In the genomic region with DNA sequence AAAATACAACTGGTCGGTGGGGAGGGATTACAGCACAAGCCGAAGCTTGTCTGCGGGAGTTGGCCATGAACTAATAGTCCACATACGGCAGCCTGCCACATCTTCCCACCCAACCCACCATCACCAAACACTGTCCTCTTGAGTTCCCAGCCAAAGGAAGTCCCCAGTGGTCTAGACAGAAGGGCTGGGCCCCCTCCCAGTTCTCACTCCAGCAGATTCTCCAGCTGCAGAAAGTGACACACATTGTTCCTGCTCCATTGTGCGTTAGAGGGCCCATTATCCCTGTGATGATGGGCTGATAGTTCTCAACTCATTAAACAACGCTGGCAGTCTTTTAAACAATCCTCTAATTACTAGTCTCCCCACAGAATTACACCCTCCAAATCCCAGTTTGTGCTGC, we compare ENCODE assay signal across 17 cellular contexts.
DNase-seq lines count a peak whose midpoint lies in the region; ATAC-seq, FAIRE-seq and TF ChIP-seq lines count a peak whose summit lies in the region.
"Had no signal": no experiment of that assay in that cellular context is flagged by ENCODE, and none has a peak within 500 bp of the region (broad histone marks: within the 10 kb centered on the region; RNA-seq: fewer than 3 reads in every experiment).

No MANE protein-coding gene starts in this region.

- H3K27me3 ChIP-seq in OCI-LY3 (ENCODE audit: low read depth, low read length) (no peaks in the 10 kb centered on the region), lower lobe of right lung (ENCODE audit: low read depth) (no peaks in the 10 kb centered on the region)
- H3K27me3 ChIP-seq: MG63, SJSA1 had no signal

- H3K9ac ChIP-seq in OCI-LY3 (ENCODE audit: low read length) = peak overlapping the region; percentile 88
- H3K9ac ChIP-seq in kidney (ENCODE audit: low read length in 2 of 2) = no peak overlapping the region

- intact Hi-C loops in kidney (cut with DNase I) = no loop called here
- intact Hi-C loops in lower lobe of right lung (cut with DNase I) = no loop called here

- H3K4me2 ChIP-seq in OCI-LY3 (ENCODE audit: low read length) = peak overlapping the region; percentile 96

- FAIRE-seq in kidney (lab: Jason Lieb, UNC) = no peak
- FAIRE-seq: GM12891 had no signal

- peaks cover 75% of the 10 kb centered on the region for H3K4me1 ChIP-seq in OCI-LY3 (ENCODE audit: low read length)
- peaks cover 9 to 18% of the 10 kb centered on the region in 2 donors for H3K4me1 ChIP-seq in kidney (ENCODE audit: control insufficient read depth in 1 of 2, insufficient read depth in 1 of 2, low read depth in 1 of 2, low read length in 2 of 2)
- no peaks in the 10 kb centered on the region for H3K4me1 ChIP-seq in lower lobe of right lung
- H3K4me1 ChIP-seq: SJSA1 had no signal

- H3K36me3 ChIP-seq in OCI-LY3 (replicated peaks; ENCODE audit: low read depth, low read length) (no peaks in the 10 kb centered on the region), kidney (ENCODE audit: control insufficient read depth in 1 of 2, insufficient read depth in 2 of 2, low read length in 2 of 2) (no peaks in the 10 kb centered on the region), lower lobe of right lung (no peaks in the 10 kb centered on the region)
- H3K36me3 ChIP-seq: MG63, SJSA1 had no signal

- no peak for ATAC-seq in lower lobe of right lung

- DNase-seq in NCI-H146 (lab: John Stamatoyannopoulos, UW) (peak; percentile 51), kidney (no peak), retina (peak; percentile 70), Ammon's horn (ENCODE audit: low spot score) (no peak), DMS79 treated with DMSO at 0.1 percent for 48 hours (lab: John Stamatoyannopoulos, UW) (no peak), lower lobe of right lung (no peak)
- DNase-seq: CD4-positive, CD25-positive, alpha-beta regulatory T cell; GDM1; GOT3; Karpas-422; MG63; NCI-H1092; NCI-H187 treated with DMSO at 0.1 percent for 48 hours; NCI-H2171 had no signal

- H2AFZ ChIP-seq in OCI-LY3 (ENCODE audit: low read depth, low read length) = 0 out of 2 replicates have a peak overlapping the region, but pooled peaks have one; percentile 6

- H3K27ac ChIP-seq in OCI-LY3 (ENCODE audit: low read length) = peak overlapping the region; percentile 100
- H3K27ac ChIP-seq in kidney (ENCODE audit: low read depth in 2 of 2, low read length in 2 of 2) = peak overlapping the region; percentile 62 to 75
- H3K27ac ChIP-seq in lower lobe of right lung = no peak overlapping the region
- H3K27ac ChIP-seq: SJSA1 had no signal

- no peaks in the 10 kb centered on the region for H3K79me2 ChIP-seq in OCI-LY3 (ENCODE audit: low read length)

- H3K4me3 ChIP-seq in OCI-LY3 (ENCODE audit: low read length) (peak overlapping the region; percentile 65), kidney (ENCODE audit: low read length in 2 of 2) (no peak overlapping the region), lower lobe of right lung (no peak overlapping the region)
- H3K4me3 ChIP-seq: MG63, SJSA1 had no signal

- no peaks in the 10 kb centered on the region for H4K20me1 ChIP-seq in OCI-LY3 (ENCODE audit: insufficient read depth, low read length)

- no peaks in the 10 kb centered on the region for H3K9me3 ChIP-seq in OCI-LY3 (ENCODE audit: insufficient read depth, low read length)
- no peaks in the 10 kb centered on the region for H3K9me3 ChIP-seq in kidney (ENCODE audit: control insufficient read depth in 1 of 2, low read length in 2 of 2)
- H3K9me3 ChIP-seq in lower lobe of right lung = no peaks in the 10 kb centered on the region
- H3K9me3 ChIP-seq: MG63, SJSA1 had no signal

- TF ChIP-seq CTCF in OCI-LY3 (IDR thresholded peaks at IDR 0.05; ENCODE audit: low read depth, low read length) = no peak
- TF ChIP-seq CTCF in kidney (IDR thresholded peaks at IDR 0.05; ENCODE audit: borderline replicate concordance, extremely low read depth, insufficient read depth) = no peak
- no peak for TF ChIP-seq CTCF in lower lobe of right lung (IDR thresholded peaks at IDR 0.05)

Comparison
In these comparisons a context has a peak if more than half of its experiments do, and no peak if none do; other contexts are left out.
1. DNase-seq: peak in NCI-H146 (single experiment) and retina (single experiment); none in kidney (single experiment), Ammon's horn (single experiment), DMS79 treated with DMSO at 0.1 percent for 48 hours (single experiment) and lower lobe of right lung (single experiment).